7 cellular contexts compared by ENCODE assay signal in genomic region chr3:150409527-150410310, GRCh38. TPM values are rescaled to one million over a fixed set of nuclear protein-coding genes. Genes with fewer than 3 reads are reported as not detected.
DNase-seq lines count a peak whose midpoint lies in the region; ATAC-seq, FAIRE-seq and TF ChIP-seq lines count a peak whose summit lies in the region.

No MANE protein-coding gene starts in this region.

- peak; percentile 37 for ATAC-seq in HG02588 (IDR thresholded peaks at IDR 0.05; ENCODE audit: unreplicated experiment)

- FAIRE-seq in GM12891 (lab: Jason Lieb, UNC) = peak; percentile 16

- TF ChIP-seq POLR2A in GM12891 (IDR thresholded peaks at IDR 0.05; ENCODE audit: low read depth, low read length) = no peak

- peak; percentile 34 for DNase-seq in GM12891 (ENCODE audit: insufficient read length, low spot score)
- peak; percentile 77 for DNase-seq in NCI-H146 (lab: John Stamatoyannopoulos, UW)
- DNase-seq in activated CD4-positive, CD25-positive, alpha-beta regulatory T cell (lab: John Stamatoyannopoulos, UW) = peak; percentile 38 to 41 (median 39)
- peak; percentile 63 for DNase-seq in cerebellar cortex (ENCODE audit: low spot score)
- peak; percentile 61 for DNase-seq in kidney tubule cell (ENCODE audit: low spot score)
- DNase-seq in stimulated activated CD4-positive, alpha-beta T cell treated with anti-CD3 and anti-CD28 coated beads, Interleukin-2, amount 100 ng/mL, for 24 hours = peak; percentile 71 to 76

TF ChIP-seq in GM12891, 5 proteins besides CTCF, POLR2A, EP300 and RAD21:
- TF ChIP-seq PAX5 (IDR thresholded peaks at IDR 0.05; ENCODE audit: insufficient read depth, low read length, severe bottlenecking) = no peak
- TF ChIP-seq POU2F2 (IDR thresholded peaks at IDR 0.05; ENCODE audit: low read depth, low read length) = no peak
- TF ChIP-seq TAF1 (IDR thresholded peaks at IDR 0.05; ENCODE audit: low read depth, low read length) = no peak

RNA-seq across cellular contexts. Expression of gene TSC22D2, which starts 1.6 kb away (rescaled TPM):
- polyA plus RNA-seq in GM12891 (2012; ENCODE audit: low read depth, missing spikeins) = 5.0 TPM

Comparison
In these comparisons a context has a peak if more than half of its experiments do, and no peak if none do; other contexts are left out.
1. Peak in every context shown above with its lines: DNase-seq and ATAC-seq.